In the genomic region with DNA sequence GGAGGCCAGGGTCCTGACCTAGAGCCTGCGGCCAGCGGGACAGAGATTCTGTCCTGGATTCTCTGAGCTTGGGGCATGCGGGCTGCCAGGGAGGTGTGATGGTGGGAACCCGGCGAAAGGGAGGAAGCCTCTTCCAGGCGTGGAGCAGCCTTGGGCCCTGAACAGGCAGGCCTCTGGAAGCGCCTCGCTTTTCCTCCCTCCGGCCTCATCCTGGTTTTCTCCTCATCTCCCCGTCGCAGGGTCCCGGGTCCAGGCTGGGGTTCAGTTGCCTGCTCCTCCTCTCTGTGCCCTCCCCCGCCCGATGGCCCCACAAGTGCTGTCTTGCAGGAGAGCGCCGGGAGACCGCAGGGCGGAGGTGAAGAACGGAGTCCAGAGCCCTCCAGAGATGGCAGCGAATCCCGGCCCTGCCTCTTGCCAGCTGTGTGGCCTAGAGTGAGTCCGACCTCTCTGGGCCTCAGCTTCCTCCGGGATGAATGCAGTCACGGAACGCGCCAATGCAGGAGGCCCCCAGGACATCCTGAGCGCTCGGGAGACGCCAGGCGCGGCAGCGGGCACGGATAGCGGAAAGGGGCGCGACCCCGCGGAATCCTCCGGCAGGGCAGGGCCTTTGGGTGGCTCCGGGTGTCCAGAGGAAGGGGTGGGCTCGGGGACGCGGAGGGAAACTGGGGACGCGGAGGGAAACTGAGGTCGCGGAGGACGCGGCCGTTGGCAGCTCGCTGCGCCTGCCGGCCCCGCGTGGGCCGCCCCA, we compare ENCODE assay signal across 8 cellular contexts. TPM values are rescaled to one million over a fixed set of nuclear protein-coding genes. Genes with fewer than 3 reads are reported as not detected.
A peak's percentile ranks its signal among the peaks of the same experiment; 100 is the strongest.
DNase-seq lines count a peak whose midpoint lies in the region; ATAC-seq and TF ChIP-seq lines count a peak whose summit lies in the region.

No MANE protein-coding gene starts in this region.

- TF ChIP-seq POLR2A in right lobe of liver (IDR thresholded peaks at IDR 0.05) (no peak), transverse colon (IDR thresholded peaks at IDR 0.05) (no peak)

- H3K27me3 ChIP-seq in brain microvascular endothelial cell (replicated peaks) (peaks cover 18% of the 10 kb centered on the region), right lobe of liver (no peaks in the 10 kb centered on the region), transverse colon (peaks cover 70% of the 10 kb centered on the region)

- peaks cover 0 to 5% (median 0%) of the 10 kb centered on the region in 4 donors for H3K4me1 ChIP-seq in right lobe of liver
- peaks cover 5 to 13% (median 11%) of the 10 kb centered on the region in 4 donors for H3K4me1 ChIP-seq in transverse colon

- H3K9me3 ChIP-seq in right lobe of liver: no peaks in the 10 kb centered on the region
- H3K9me3 ChIP-seq in transverse colon: no peaks in the 10 kb centered on the region

- H3K4me3 ChIP-seq in brain microvascular endothelial cell (ENCODE audit: low read depth, low read length) (peak overlapping the region; percentile 46), right lobe of liver (peak overlapping the region in 2 of 3 donors; percentile 18 to 33), transverse colon (peak overlapping the region; percentile 16 to 55 (median 30))

- H3K36me3 ChIP-seq in brain microvascular endothelial cell (replicated peaks) (no peaks in the 10 kb centered on the region), right lobe of liver (no peaks in the 10 kb centered on the region), transverse colon (no peaks in the 10 kb centered on the region)

- WGBS in right lobe of liver (ENCODE audit: insufficient coverage, low coverage, low lambda C conversion rate, missing lambda C conversion rate): 6% methylated on average over 12 of the region's 56 CpGs
- WGBS in transverse colon (ENCODE audit: low coverage in 1 of 2), 2 donors: 22% methylated on average over 48 of the region's 56 CpGs; no CpG with 5 or more reads in 1 of the 2 donors

- H3K27ac ChIP-seq in brain microvascular endothelial cell (no peak overlapping the region), right lobe of liver (no peak overlapping the region), transverse colon (no peak overlapping the region)

- in situ Hi-C loops in brain microvascular endothelial cell (cut with HindIII; ENCODE audit: low pct_ligation_motif_present, low sequenced_read_pairs): no loop called here
- in situ Hi-C loops in transverse colon (cut with MboI; ENCODE audit: low pct_ligation_motif_present in 1 of 4, low pct_unique_long_range_greater_than_20kb in 1 of 4, low sequenced_read_pairs in 3 of 4): no loop called here

- DNase-seq in activated CD8-positive, alpha-beta memory T cell treated with anti-CD3 and anti-CD28 coated beads for 24 hours: peak; percentile 60
- DNase-seq in activated CD8-positive, alpha-beta memory T cell treated with anti-CD3 and anti-CD28 coated beads, Interleukin-2, amount 50 U/mL, for 4 hours: no peak
- DNase-seq in brain microvascular endothelial cell (no peak), right lobe of liver (peak in 1 of 3 donors; percentile 42), transverse colon (no peak)
- no peak for DNase-seq in NK-92 treated with Interleukin-12 subunit alpha and Interleukin-12 subunit beta, amount 100 ng/mL, for 24 hours (lab: John Stamatoyannopoulos, UW)
- DNase-seq in stimulated activated naive CD4-positive, alpha-beta T cell treated with Interleukin-2 at 50 U/mL for 16 hours (lab: John Stamatoyannopoulos, UW): no peak

- ATAC-seq in right lobe of liver (no peak), HG02981 (IDR thresholded peaks at IDR 0.05; ENCODE audit: unreplicated experiment) (no peak)

- intact Hi-C loops in right lobe of liver (cut with DNase I): loop anchor here in 1 of 2 donors (10.0 kb wide), 1 partner anchor 64 kb away; no protein-coding TSS in a partner anchor
- intact Hi-C loops in transverse colon (cut with DNase I; ENCODE audit: low total_unique reads): no loop called here

- TF ChIP-seq EP300 in transverse colon (IDR thresholded peaks at IDR 0.05; ENCODE audit: low read depth): no peak

- TF ChIP-seq CTCF in brain microvascular endothelial cell (IDR thresholded peaks at IDR 0.05; ENCODE audit: low read depth, low read length, missing control alignments): no peak
- no peak for TF ChIP-seq CTCF in right lobe of liver (IDR thresholded peaks at IDR 0.05)
- no peak for TF ChIP-seq CTCF in transverse colon (IDR thresholded peaks at IDR 0.05)

RNA-seq across cellular contexts. Expression of gene RAB11FIP4, which starts 0.6 kb away (rescaled TPM):
- total RNA-seq in right lobe of liver (1 to 10 TPM; 3.5 to 6.6 (median 4.6) TPM), transverse colon (100 to 1,000 TPM in 1 of 4 donors, 10 to 100 TPM in 3; 41.0 to 173 (median 53.7) TPM)

Comparison
In these comparisons a context has a peak if more than half of its experiments do, and no peak if none do; other contexts are left out.
1. RNA of gene RAB11FIP4, which starts 0.6 kb away (total RNA-seq): 41.0 to 173 TPM in transverse colon; 3.5 to 6.6 TPM in right lobe of liver; every median in the first group is over 4 times any median in the second.
2. Peak in every context shown above with its lines, with median percentiles within 50 percentile points of each other: H3K4me3 ChIP-seq.